Comparison of ENCODE assay signal across 1 cellular context in genomic region chr10:14878266-14879054, GRCh38.
TF ChIP-seq lines count a peak whose summit lies in the region.

Gene SUV39H2, plus strand, starts transcription at chr10:14878866. Its CDS starts 23 bp downstream, at chr10:14878889.

TF ChIP-seq in GM12878, 131 proteins besides CTCF, POLR2A, EP300 and RAD21 (continued from another document and continues in another):
- TF ChIP-seq SKIL (IDR thresholded peaks at IDR 0.05; ENCODE audit: low read depth, poor library complexity, severe bottlenecking) (no peak), RCOR1 (conservative IDR thresholded peaks at IDR 0.05; ENCODE audit: low read depth, low read length) (no peak), CREM (IDR thresholded peaks at IDR 0.05; ENCODE audit: low read depth) (peak; percentile 89), MYB (IDR thresholded peaks at IDR 0.05; ENCODE audit: borderline replicate concordance, low read depth, low read length) (no peak), NFXL1 (IDR thresholded peaks at IDR 0.05; ENCODE audit: borderline replicate concordance) (no peak), NR2F1 (conservative IDR thresholded peaks at IDR 0.05) (0 out of 2 replicates have a peak, but pooled peaks have one; percentile 41), SP1 (IDR thresholded peaks at IDR 0.05; ENCODE audit: low read depth, low read length) (peak; percentile 70), RFX5 (IDR thresholded peaks at IDR 0.05; ENCODE audit: low read depth, low read length) (no peak), REST (IDR thresholded peaks at IDR 0.05; ENCODE audit: low read depth, low read length) (no peak), ZBTB11 (CRISPR knock-in tag; IDR thresholded peaks at IDR 0.05) (peak; percentile 46; the same call in 1 of the 2 replicates), POU2F2 (IDR thresholded peaks at IDR 0.05; ENCODE audit: borderline replicate concordance, low read depth, low read length) (0 out of 3 replicates have a peak, but pooled peaks have one; percentile 6), IRF5 (IDR thresholded peaks at IDR 0.05; ENCODE audit: borderline replicate concordance) (no peak), IKZF2 (IDR thresholded peaks at IDR 0.05) (peak; percentile 54 to 70; a peak in 3 of 4 replicates), RELA (IDR thresholded peaks at IDR 0.05; ENCODE audit: borderline replicate concordance, partially characterized antibody) (no peak), CBX5 (IDR thresholded peaks at IDR 0.05; ENCODE audit: low read depth) (no peak), KAT2A (conservative IDR thresholded peaks at IDR 0.05; ENCODE audit: control insufficient read depth, low read depth, low read length) (no peak), EED (IDR thresholded peaks at IDR 0.05; ENCODE audit: low read depth) (peak; percentile 63), ZNF384 (IDR thresholded peaks at IDR 0.05; ENCODE audit: borderline replicate concordance, low read depth, low read length) (no peak), PML (IDR thresholded peaks at IDR 0.05; ENCODE audit: low read length) (0 out of 2 replicates have a peak, but pooled peaks have one; percentile 55), SPI1 (IDR thresholded peaks at IDR 0.05; ENCODE audit: borderline replicate concordance, insufficient read depth, low read depth, low read length) (0 out of 2 replicates have a peak, but pooled peaks have one; percentile 1), BCL3 (IDR thresholded peaks at IDR 0.05; ENCODE audit: borderline replicate concordance, insufficient read depth, low read depth, low read length, poor library complexity, severe bottlenecking) (no peak), SUZ12 (IDR thresholded peaks at IDR 0.05; ENCODE audit: unreplicated experiment) (no peak), ZNF274 (IDR thresholded peaks at IDR 0.05; ENCODE audit: insufficient read depth, insufficient read length) (no peak), NRF1 (conservative IDR thresholded peaks at IDR 0.05; ENCODE audit: low read depth, low read length) (peak; percentile 65), STAT3 (IDR thresholded peaks at IDR 0.05; ENCODE audit: low read depth, low read length) (no peak), KLF5 (IDR thresholded peaks at IDR 0.05; ENCODE audit: partially characterized antibody) (no peak), SIN3A (IDR thresholded peaks at IDR 0.05; ENCODE audit: low read depth, low read length) (peak; percentile 93), ZNF24 (IDR thresholded peaks at IDR 0.05) (no peak), CHD1 (IDR thresholded peaks at IDR 0.05; ENCODE audit: low read depth, low read length) (no peak), RELB (IDR thresholded peaks at IDR 0.05; ENCODE audit: low read depth) (no peak; the same call in none of the 2 replicates), JUND (IDR thresholded peaks at IDR 0.05; ENCODE audit: low read depth, low read length) (no peak), BCL11A (IDR thresholded peaks at IDR 0.05; ENCODE audit: low read depth, low read length) (no peak), NBN (IDR thresholded peaks at IDR 0.05) (peak; percentile 61), TAF1 (IDR thresholded peaks at IDR 0.05; ENCODE audit: borderline replicate concordance, low read depth, low read length) (peak; percentile 88)
- TF ChIP-seq, protein P1, sequence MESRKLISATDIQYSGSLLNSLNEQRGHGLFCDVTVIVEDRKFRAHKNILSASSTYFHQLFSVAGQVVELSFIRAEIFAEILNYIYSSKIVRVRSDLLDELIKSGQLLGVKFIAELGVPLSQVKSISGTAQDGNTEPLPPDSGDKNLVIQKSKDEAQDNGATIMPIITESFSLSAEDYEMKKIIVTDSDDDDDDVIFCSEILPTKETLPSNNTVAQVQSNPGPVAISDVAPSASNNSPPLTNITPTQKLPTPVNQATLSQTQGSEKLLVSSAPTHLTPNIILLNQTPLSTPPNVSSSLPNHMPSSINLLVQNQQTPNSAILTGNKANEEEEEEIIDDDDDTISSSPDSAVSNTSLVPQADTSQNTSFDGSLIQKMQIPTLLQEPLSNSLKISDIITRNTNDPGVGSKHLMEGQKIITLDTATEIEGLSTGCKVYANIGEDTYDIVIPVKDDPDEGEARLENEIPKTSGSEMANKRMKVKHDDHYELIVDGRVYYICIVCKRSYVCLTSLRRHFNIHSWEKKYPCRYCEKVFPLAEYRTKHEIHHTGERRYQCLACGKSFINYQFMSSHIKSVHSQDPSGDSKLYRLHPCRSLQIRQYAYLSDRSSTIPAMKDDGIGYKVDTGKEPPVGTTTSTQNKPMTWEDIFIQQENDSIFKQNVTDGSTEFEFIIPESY (IDR thresholded peaks at IDR 0.05) = no peak
- TF ChIP-seq, protein P2, sequence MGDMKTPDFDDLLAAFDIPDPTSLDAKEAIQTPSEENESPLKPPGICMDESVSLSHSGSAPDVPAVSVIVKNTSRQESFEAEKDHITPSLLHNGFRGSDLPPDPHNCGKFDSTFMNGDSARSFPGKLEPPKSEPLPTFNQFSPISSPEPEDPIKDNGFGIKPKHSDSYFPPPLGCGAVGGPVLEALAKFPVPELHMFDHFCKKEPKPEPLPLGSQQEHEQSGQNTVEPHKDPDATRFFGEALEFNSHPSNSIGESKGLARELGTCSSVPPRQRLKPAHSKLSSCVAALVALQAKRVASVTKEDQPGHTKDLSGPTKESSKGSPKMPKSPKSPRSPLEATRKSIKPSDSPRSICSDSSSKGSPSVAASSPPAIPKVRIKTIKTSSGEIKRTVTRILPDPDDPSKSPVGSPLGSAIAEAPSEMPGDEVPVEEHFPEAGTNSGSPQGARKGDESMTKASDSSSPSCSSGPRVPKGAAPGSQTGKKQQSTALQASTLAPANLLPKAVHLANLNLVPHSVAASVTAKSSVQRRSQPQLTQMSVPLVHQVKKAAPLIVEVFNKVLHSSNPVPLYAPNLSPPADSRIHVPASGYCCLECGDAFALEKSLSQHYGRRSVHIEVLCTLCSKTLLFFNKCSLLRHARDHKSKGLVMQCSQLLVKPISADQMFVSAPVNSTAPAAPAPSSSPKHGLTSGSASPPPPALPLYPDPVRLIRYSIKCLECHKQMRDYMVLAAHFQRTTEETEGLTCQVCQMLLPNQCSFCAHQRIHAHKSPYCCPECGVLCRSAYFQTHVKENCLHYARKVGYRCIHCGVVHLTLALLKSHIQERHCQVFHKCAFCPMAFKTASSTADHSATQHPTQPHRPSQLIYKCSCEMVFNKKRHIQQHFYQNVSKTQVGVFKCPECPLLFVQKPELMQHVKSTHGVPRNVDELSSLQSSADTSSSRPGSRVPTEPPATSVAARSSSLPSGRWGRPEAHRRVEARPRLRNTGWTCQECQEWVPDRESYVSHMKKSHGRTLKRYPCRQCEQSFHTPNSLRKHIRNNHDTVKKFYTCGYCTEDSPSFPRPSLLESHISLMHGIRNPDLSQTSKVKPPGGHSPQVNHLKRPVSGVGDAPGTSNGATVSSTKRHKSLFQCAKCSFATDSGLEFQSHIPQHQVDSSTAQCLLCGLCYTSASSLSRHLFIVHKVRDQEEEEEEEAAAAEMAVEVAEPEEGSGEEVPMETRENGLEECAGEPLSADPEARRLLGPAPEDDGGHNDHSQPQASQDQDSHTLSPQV (IDR thresholded peaks at IDR 0.05) = 0 out of 2 replicates have a peak, but pooled peaks have one; percentile 47
